In the genomic region with DNA sequence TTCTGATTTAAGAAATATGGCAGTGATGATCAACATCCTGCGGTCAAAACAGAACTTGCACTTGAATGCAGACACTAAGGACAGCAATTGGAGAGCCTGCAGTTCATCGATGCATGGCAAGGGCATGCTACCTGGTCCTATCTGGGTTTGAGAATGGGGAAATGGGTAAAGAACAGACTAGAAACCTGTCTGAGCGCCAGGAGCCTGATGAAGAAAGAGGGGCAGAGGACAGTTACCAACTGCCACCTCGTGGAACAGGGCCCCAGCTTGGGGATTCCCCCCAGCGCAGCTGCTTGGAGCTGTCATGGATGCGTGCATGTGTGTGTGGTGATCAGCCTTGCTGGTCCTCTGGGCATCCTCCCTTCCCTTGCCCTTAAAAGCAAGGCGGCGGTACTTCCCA, we compare ENCODE assay signal across 14 cellular contexts. TPM values are rescaled to one million over a fixed set of nuclear protein-coding genes. Genes with fewer than 3 reads are reported as not detected.
DNase-seq lines count a peak whose midpoint lies in the region; ATAC-seq and TF ChIP-seq lines count a peak whose summit lies in the region.
"Had no signal": no experiment of that assay in that cellular context is flagged by ENCODE, and none has a peak within 500 bp of the region (broad histone marks: within the 10 kb centered on the region; RNA-seq: fewer than 3 reads in every experiment).

No MANE protein-coding gene starts in this region.

- DNase-seq in activated CD4-positive, alpha-beta T cell treated with anti-CD3 and anti-CD28 coated beads for 36 hours = peak; percentile 24
- DNase-seq in activated CD4-positive, alpha-beta T cell treated with anti-CD3 and anti-CD28 coated beads, Interleukin-2, amount 50 U/mL, for 1 hour = no peak
- DNase-seq in naive B cell = peak; percentile 51
- DNase-seq in H4 (ENCODE audit: low spot score) = no peak
- DNase-seq in activated CD4-positive, alpha-beta T cell treated with anti-CD3 and anti-CD28 coated beads, Interleukin-2, amount 10 ng/mL, durations not matched to agents 24 days and 14 days = no peak
- no peak for DNase-seq in GM10248 (ENCODE audit: extremely low spot score)
- DNase-seq: 8988T, caudate nucleus, DMS 273 treated with DMSO at 0.1 percent for 48 hours, NCI-H2081, right lobe of liver had no signal

- H3K27ac Mint-ChIP-seq in activated CD4-positive, alpha-beta T cell treated with anti-CD3 and anti-CD28 coated beads for 36 hours = no peak overlapping the region
- H3K27ac Mint-ChIP-seq in naive B cell = peak overlapping the region; percentile 43 to 96 (median 82)
- H3K27ac Mint-ChIP-seq in activated CD4-positive, alpha-beta T cell treated with anti-CD3 and anti-CD28 coated beads, Interleukin-2, amount 10 ng/mL, durations not matched to agents 24 days and 14 days = no peak overlapping the region

- peaks cover 23% of the 10 kb centered on the region for H3K4me1 Mint-ChIP-seq in activated CD4-positive, alpha-beta T cell treated with anti-CD3 and anti-CD28 coated beads for 36 hours
- peaks cover 57 to 64% (median 60%) of the 10 kb centered on the region in 3 donors for H3K4me1 Mint-ChIP-seq in naive B cell
- peaks cover 17% of the 10 kb centered on the region for H3K4me1 Mint-ChIP-seq in activated CD4-positive, alpha-beta T cell treated with anti-CD3 and anti-CD28 coated beads, Interleukin-2, amount 10 ng/mL, durations not matched to agents 24 days and 14 days

- H3K36me3 Mint-ChIP-seq in activated CD4-positive, alpha-beta T cell treated with anti-CD3 and anti-CD28 coated beads for 36 hours (ENCODE audit: low read depth) = peaks cover 46% of the 10 kb centered on the region
- peaks cover 12 to 54% of the 10 kb centered on the region in 2 donors for H3K36me3 Mint-ChIP-seq in naive B cell
- H3K36me3 Mint-ChIP-seq in activated CD4-positive, alpha-beta T cell treated with anti-CD3 and anti-CD28 coated beads, Interleukin-2, amount 10 ng/mL, durations not matched to agents 24 days and 14 days (ENCODE audit: low read depth) = peaks cover 57% of the 10 kb centered on the region

- peak; percentile 55 for ATAC-seq in activated CD4-positive, alpha-beta T cell treated with anti-CD3 and anti-CD28 coated beads for 36 hours
- ATAC-seq in GM21360 (IDR thresholded peaks at IDR 0.05; ENCODE audit: unreplicated experiment) (peak; percentile 46), HG03135 (IDR thresholded peaks at IDR 0.05; ENCODE audit: unreplicated experiment) (peak; percentile 47), naive B cell (ENCODE audit: low read depth in 2 of 2) (peak; percentile 79 to 80)
- ATAC-seq: Panc1 had no signal

- no peaks in the 10 kb centered on the region for H3K9me3 Mint-ChIP-seq in activated CD4-positive, alpha-beta T cell treated with anti-CD3 and anti-CD28 coated beads for 36 hours (ENCODE audit: low read depth)
- no peaks in the 10 kb centered on the region for H3K9me3 Mint-ChIP-seq in naive B cell
- no peaks in the 10 kb centered on the region for H3K9me3 Mint-ChIP-seq in activated CD4-positive, alpha-beta T cell treated with anti-CD3 and anti-CD28 coated beads, Interleukin-2, amount 10 ng/mL, durations not matched to agents 24 days and 14 days

- POLR2A ChIA-PET in activated CD4-positive, alpha-beta T cell treated with anti-CD3 and anti-CD28 coated beads for 36 hours (lab: Charles Lee) = no interaction called here
- POLR2A ChIA-PET in GM10248 (lab: Yijun Ruan, JAX) = no interaction called here

- TF ChIP-seq CTCF in GM10248 (IDR thresholded peaks at IDR 0.05; ENCODE audit: control extremely low read depth, extremely low read depth, low read depth, missing control alignments) = no peak

- no peaks in the 10 kb centered on the region for H3K27me3 Mint-ChIP-seq in activated CD4-positive, alpha-beta T cell treated with anti-CD3 and anti-CD28 coated beads for 36 hours
- H3K27me3 Mint-ChIP-seq in naive B cell = no peaks in the 10 kb centered on the region
- no peaks in the 10 kb centered on the region for H3K27me3 Mint-ChIP-seq in activated CD4-positive, alpha-beta T cell treated with anti-CD3 and anti-CD28 coated beads, Interleukin-2, amount 10 ng/mL, durations not matched to agents 24 days and 14 days

- no peak overlapping the region for H3K4me3 Mint-ChIP-seq in activated CD4-positive, alpha-beta T cell treated with anti-CD3 and anti-CD28 coated beads for 36 hours
- peak overlapping the region in 6 of 8 donors; percentile 6 to 52 (median 29) for H3K4me3 Mint-ChIP-seq in naive B cell
- no peak overlapping the region for H3K4me3 Mint-ChIP-seq in activated CD4-positive, alpha-beta T cell treated with anti-CD3 and anti-CD28 coated beads, Interleukin-2, amount 10 ng/mL, durations not matched to agents 24 days and 14 days

- CTCF ChIA-PET in activated CD4-positive, alpha-beta T cell treated with anti-CD3 and anti-CD28 coated beads for 36 hours (lab: Charles Lee) = no interaction called here
- CTCF ChIA-PET in GM10248 (lab: Yijun Ruan, JAX) = interaction anchor here (1.0 to 1.6 kb wide), 3 partner anchors 26 to 148 kb away, joined by 3 to 5 read pairs (median 4); no protein-coding TSS in a partner anchor

- intact Hi-C loops in activated CD4-positive, alpha-beta T cell treated with anti-CD3 and anti-CD28 coated beads for 36 hours (cut with DNase I, micrococcal nuclease) = no loop called here
- intact Hi-C loops in activated CD4-positive, alpha-beta T cell treated with anti-CD3 and anti-CD28 coated beads, Interleukin-2, amount 10 ng/mL, durations not matched to agents 24 days and 14 days (cut with micrococcal nuclease) = no loop called here

RNA-seq across cellular contexts. Expression of a gene that starts 30.2 kb away (rescaled TPM):
- 10 to 100 TPM; 23.8 to 25.0 TPM for total RNA-seq in activated CD4-positive, alpha-beta T cell treated with anti-CD3 and anti-CD28 coated beads for 36 hours
- polyA plus RNA-seq in naive B cell (ENCODE audit: low read depth in 6 of 6) = 1 to 10 TPM; 4.2 to 9.4 (median 7.1) TPM
- total RNA-seq in H4 (2014; rRNA removed; shearing (Covaris generic)) = 5.5 and 9.1 TPM in 2 replicates
- 28.0 and 29.8 TPM in 2 replicates for total RNA-seq in activated CD4-positive, alpha-beta T cell treated with anti-CD3 and anti-CD28 coated beads, Interleukin-2, amount 10 ng/mL, durations not matched to agents 24 days and 14 days

RNA-seq across cellular contexts. Expression of a gene that starts 56.5 kb away (rescaled TPM):
- 100 to 1,000 TPM; 183 to 233 TPM for total RNA-seq in activated CD4-positive, alpha-beta T cell treated with anti-CD3 and anti-CD28 coated beads for 36 hours
- 100 to 1,000 TPM in 5 of 6 donors, 10 to 100 TPM in 1; 78.8 to 189 (median 150) TPM for polyA plus RNA-seq in naive B cell (ENCODE audit: low read depth in 6 of 6)
- 21.3 and 28.0 TPM in 2 replicates for total RNA-seq in H4 (2014; rRNA removed; shearing (Covaris generic))
- 151 and 153 TPM in 2 replicates for total RNA-seq in activated CD4-positive, alpha-beta T cell treated with anti-CD3 and anti-CD28 coated beads, Interleukin-2, amount 10 ng/mL, durations not matched to agents 24 days and 14 days

Comparison
In these comparisons a context has a peak if more than half of its experiments do, and no peak if none do; other contexts are left out.
1. DNase-seq: peak in activated CD4-positive, alpha-beta T cell treated with anti-CD3 and anti-CD28 coated beads for 36 hours (single experiment) and naive B cell (single experiment); none in activated CD4-positive, alpha-beta T cell treated with anti-CD3 and anti-CD28 coated beads, Interleukin-2, amount 50 U/mL, for 1 hour (single experiment), H4 (single experiment), activated CD4-positive, alpha-beta T cell treated with anti-CD3 and anti-CD28 coated beads, Interleukin-2, amount 10 ng/mL, durations not matched to agents 24 days and 14 days (single experiment) and GM10248 (single experiment).
2. H3K27ac Mint-ChIP-seq: peak in naive B cell (6 of 6); none in activated CD4-positive, alpha-beta T cell treated with anti-CD3 and anti-CD28 coated beads for 36 hours (single experiment) and activated CD4-positive, alpha-beta T cell treated with anti-CD3 and anti-CD28 coated beads, Interleukin-2, amount 10 ng/mL, durations not matched to agents 24 days and 14 days (single experiment).
3. H3K4me3 Mint-ChIP-seq: peak in naive B cell (6 of 8); none in activated CD4-positive, alpha-beta T cell treated with anti-CD3 and anti-CD28 coated beads for 36 hours (single experiment) and activated CD4-positive, alpha-beta T cell treated with anti-CD3 and anti-CD28 coated beads, Interleukin-2, amount 10 ng/mL, durations not matched to agents 24 days and 14 days (single experiment).
4. Peak in every context shown above with its lines, with median percentiles within 50 percentile points of each other: ATAC-seq.